13 cellular contexts compared by ENCODE assay signal in the genomic region with DNA sequence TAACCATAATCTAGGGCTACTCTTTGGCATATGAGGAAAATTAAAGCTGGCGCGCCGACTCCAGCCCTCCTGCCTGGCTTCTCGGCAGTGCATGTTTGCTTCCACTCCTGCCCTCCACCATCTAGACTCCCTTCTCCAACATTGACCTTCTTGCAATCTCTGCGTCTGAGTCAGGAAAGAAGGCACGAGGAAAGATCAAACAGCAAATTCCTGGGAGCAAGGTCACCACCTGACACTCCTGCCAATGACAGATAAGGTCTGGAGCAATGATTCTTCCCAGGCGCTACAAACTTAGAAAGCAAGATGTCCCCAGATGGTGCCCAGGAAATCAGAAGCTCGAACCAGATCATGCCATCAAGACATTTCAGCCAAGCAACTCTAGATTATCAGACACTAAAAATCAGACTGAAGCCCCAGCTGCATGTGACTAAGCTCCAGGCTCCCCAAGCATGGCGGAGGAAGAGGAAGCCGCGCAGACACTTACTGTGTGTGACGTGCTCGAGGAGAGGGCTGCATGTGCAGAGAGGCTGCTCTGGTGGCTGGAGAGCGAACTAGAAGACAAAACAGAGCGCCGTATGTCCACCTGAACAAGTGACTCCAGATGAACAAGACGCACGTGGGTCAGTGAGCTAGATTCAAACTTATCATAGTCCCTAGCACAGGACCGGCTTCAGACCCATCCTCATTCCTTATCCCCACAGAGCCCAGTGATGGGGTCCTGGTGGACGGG.
"Had no signal": no experiment of that assay in that cellular context is flagged by ENCODE, and none has a peak within 500 bp of the region (broad histone marks: within the 10 kb centered on the region; RNA-seq: fewer than 3 reads in every experiment).

No MANE protein-coding gene starts in this region.

- FAIRE-seq: colon, endothelial cell of umbilical vein, islet of Langerhans had no signal

- H3K4me3 Mint-ChIP-seq: activated B cell treated with CpG ODN at 0.5 μM for 24 hours; activated naive CD4-positive, alpha-beta T cell treated with anti-CD3 and anti-CD28 coated beads for 36 hours; natural killer cell; T-helper 1 cell treated with Interleukin-12 subunit alpha and Interleukin-12 subunit beta and Interleukin-4 antibody, amounts not matched to agents 30 μg/mL and 1 μg/mL, for 36 hours had no signal

- DNase-seq: activated B cell treated with CpG ODN at 0.5 μM for 24 hours; activated CD4-positive, alpha-beta T cell treated with anti-CD3 and anti-CD28 coated beads, Interleukin-2, amount 50 U/mL, for 1 hour; activated naive CD4-positive, alpha-beta T cell treated with anti-CD3 and anti-CD28 coated beads for 36 hours; activated T-cell treated with anti-CD3 and anti-CD28 coated beads, Interleukin-2, amount 50 U/mL, for 48 hours; brain microvascular endothelial cell; foreskin keratinocyte; natural killer cell; stimulated activated CD4-positive, alpha-beta T cell treated with anti-CD3 and anti-CD28 coated beads, Interleukin-4, amount 100 ng/mL, for 24 hours had no signal

- H3K4me1 ChIP-seq: foreskin keratinocyte, tibial nerve had no signal

- H3K27ac ChIP-seq: brain microvascular endothelial cell, foreskin keratinocyte, tibial nerve had no signal

- H3K9me3 ChIP-seq: tibial nerve had no signal

- H3K27me3 ChIP-seq: brain microvascular endothelial cell, foreskin keratinocyte, tibial nerve had no signal

- H3K4me1 Mint-ChIP-seq: activated B cell treated with CpG ODN at 0.5 μM for 24 hours had no signal

- ATAC-seq: foreskin keratinocyte, natural killer cell had no signal

- H3K4me3 ChIP-seq: tibial nerve had no signal

- H3K27ac Mint-ChIP-seq: activated B cell treated with CpG ODN at 0.5 μM for 24 hours; activated naive CD4-positive, alpha-beta T cell treated with anti-CD3 and anti-CD28 coated beads for 36 hours; T-helper 1 cell treated with Interleukin-12 subunit alpha and Interleukin-12 subunit beta and Interleukin-4 antibody, amounts not matched to agents 30 μg/mL and 1 μg/mL, for 36 hours had no signal

- H3K9me3 Mint-ChIP-seq: activated B cell treated with CpG ODN at 0.5 μM for 24 hours; activated naive CD4-positive, alpha-beta T cell treated with anti-CD3 and anti-CD28 coated beads for 36 hours; natural killer cell; T-helper 1 cell treated with Interleukin-12 subunit alpha and Interleukin-12 subunit beta and Interleukin-4 antibody, amounts not matched to agents 30 μg/mL and 1 μg/mL, for 36 hours had no signal

- H3K27me3 Mint-ChIP-seq: activated B cell treated with CpG ODN at 0.5 μM for 24 hours had no signal
